8 cellular contexts compared by ENCODE assay signal in the genomic region with DNA sequence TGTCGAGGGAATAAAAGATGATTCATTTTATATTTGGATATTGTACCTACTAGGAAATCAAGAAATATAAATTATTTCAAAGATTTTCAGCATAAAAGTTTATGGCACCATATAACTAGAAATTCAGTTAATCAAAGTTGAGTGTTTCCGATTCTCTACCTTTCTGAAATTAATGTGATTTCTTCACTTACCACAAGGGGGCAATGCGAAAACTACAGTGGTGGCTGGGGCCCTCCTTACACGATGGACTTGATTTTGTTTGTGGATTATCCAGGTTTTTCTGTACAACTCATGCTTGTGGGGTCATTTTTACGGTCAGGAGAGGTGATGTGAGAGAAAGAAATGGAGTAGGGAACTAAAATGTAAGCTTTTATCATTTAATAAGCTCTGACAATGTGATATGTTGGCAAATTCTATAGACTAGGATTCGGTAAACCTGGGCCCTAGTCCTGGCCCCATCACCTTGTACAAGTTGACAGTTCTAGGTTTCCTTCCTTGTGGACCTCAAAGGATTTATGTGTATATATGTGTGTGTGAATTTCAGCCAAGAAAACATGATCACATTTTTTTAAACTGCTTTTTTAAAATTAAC. TPM values are rescaled to one million over a fixed set of nuclear protein-coding genes. Genes with fewer than 3 reads are reported as not detected.
DNase-seq lines count a peak whose midpoint lies in the region; ATAC-seq and TF ChIP-seq lines count a peak whose summit lies in the region.

No MANE protein-coding gene starts in this region.

- H3K9me3 Mint-ChIP-seq in activated T-cell treated with anti-CD3 and anti-CD28 coated beads, Interleukin-2, amount 50 U/mL, for 24 hours: peaks cover 16% of the 10 kb centered on the region

- no peaks in the 10 kb centered on the region for H3F3A ChIP-seq in PC-9 (ENCODE audit: insufficient read depth, low read depth)

- H3K9me2 ChIP-seq in PC-9 (ENCODE audit: insufficient read depth): no peaks in the 10 kb centered on the region; the same call in 1 of the 2 replicates

- intact Hi-C loops in PC-9 (cut with micrococcal nuclease; ENCODE audit: unreplicated experiment): loop anchor here (5.0 kb wide), 1 partner anchor 274 kb away; no protein-coding TSS in a partner anchor

- no peak overlapping the region for H2AFZ ChIP-seq in PC-9

- TF ChIP-seq CTCF in BE2C (IDR thresholded peaks at IDR 0.05; ENCODE audit: low read depth, low read length) (peak; percentile 53), PC-9 (conservative IDR thresholded peaks at IDR 0.05) (peak; percentile 75), foreskin fibroblast (IDR thresholded peaks at IDR 0.05; ENCODE audit: low read depth, low read length) (peak; percentile 53)

- no peaks in the 10 kb centered on the region for H3K79me2 ChIP-seq in PC-9 (ENCODE audit: low read depth)

- POLR2A ChIA-PET in PC-9 (lab: Charles Lee; ENCODE audit: unreplicated experiment): no interaction called here

- no peak overlapping the region for H3K4me2 ChIP-seq in PC-9

- DNase-seq in BE2C (no peak), PC-9 (no peak), foreskin fibroblast (peak in 1 of 2 donors; percentile 11), occipital lobe (lab: John Stamatoyannopoulos, UW) (no peak), foreskin melanocyte (no peak)
- DNase-seq in activated T-cell treated with anti-CD3 and anti-CD28 coated beads, Interleukin-2, amount 50 U/mL, for 24 hours: no peak

- H3K27ac ChIP-seq in PC-9: no peak overlapping the region

- H3K4me1 Mint-ChIP-seq in activated T-cell treated with anti-CD3 and anti-CD28 coated beads, Interleukin-2, amount 50 U/mL, for 24 hours (ENCODE audit: low read depth): no peaks in the 10 kb centered on the region

- ATAC-seq in GM19397 (IDR thresholded peaks at IDR 0.05; ENCODE audit: unreplicated experiment) (peak; percentile 58), HG03469 (IDR thresholded peaks at IDR 0.05; ENCODE audit: unreplicated experiment) (no peak)

- H3K27me3 ChIP-seq in BE2C (no peaks in the 10 kb centered on the region; the same call in none of the 2 replicates), PC-9 (ENCODE audit: insufficient read depth, low read depth) (no peaks in the 10 kb centered on the region)

- H3K4me1 ChIP-seq in BE2C (no peaks in the 10 kb centered on the region), PC-9 (replicated peaks; ENCODE audit: insufficient read depth) (no peaks in the 10 kb centered on the region)

- CTCF ChIA-PET in PC-9 (lab: Charles Lee): no interaction called here

- no peak overlapping the region for H3K27ac Mint-ChIP-seq in activated T-cell treated with anti-CD3 and anti-CD28 coated beads, Interleukin-2, amount 50 U/mL, for 24 hours

- no peaks in the 10 kb centered on the region; the same call in 1 of the 2 replicates for H4K20me1 ChIP-seq in PC-9 (ENCODE audit: insufficient read depth)

- H3K27me3 Mint-ChIP-seq in activated T-cell treated with anti-CD3 and anti-CD28 coated beads, Interleukin-2, amount 50 U/mL, for 24 hours: peaks cover 8% of the 10 kb centered on the region

- H3K9me3 ChIP-seq in BE2C: no peaks in the 10 kb centered on the region
- no peaks in the 10 kb centered on the region for H3K9me3 ChIP-seq in PC-9 (ENCODE audit: insufficient read depth, low read depth)

- no peak overlapping the region for H3K4me3 Mint-ChIP-seq in activated T-cell treated with anti-CD3 and anti-CD28 coated beads, Interleukin-2, amount 50 U/mL, for 24 hours

- H3K36me3 ChIP-seq in BE2C: no peaks in the 10 kb centered on the region
- H3K36me3 ChIP-seq in PC-9 (ENCODE audit: low read depth): no peaks in the 10 kb centered on the region

- BruUV-seq in PC-9 (replicated peaks; lab: Mats Ljungman, UMichigan): no TSS peak

- H3K4me3 ChIP-seq in BE2C (ENCODE audit: low read depth, low read length) (no peak overlapping the region), PC-9 (no peak overlapping the region), foreskin fibroblast (ENCODE audit: low read depth in 1 of 2, low read length in 2 of 2) (no peak overlapping the region)

- peaks cover 2% of the 10 kb centered on the region for H3K36me3 Mint-ChIP-seq in activated T-cell treated with anti-CD3 and anti-CD28 coated beads, Interleukin-2, amount 50 U/mL, for 24 hours (ENCODE audit: low read depth)

RNA-seq across cellular contexts. Expression of a gene that starts 47.6 kb away (rescaled TPM):
- not detected for polyA plus RNA-seq in BE2C (2012; ENCODE audit: insufficient read depth, insufficient read length, low read depth)
- total RNA-seq in PC-9 (2021) (not detected in 2 replicates), occipital lobe (not detected)

RNA-seq across cellular contexts. Expression of a gene that starts 58.5 kb away (rescaled TPM):
- polyA plus RNA-seq in BE2C (2012; ENCODE audit: insufficient read depth, insufficient read length, low read depth): 0.97 TPM
- total RNA-seq in PC-9 (2021) (20.0 and 20.7 TPM in 2 replicates), occipital lobe (3.4 TPM)
